8 cellular contexts compared by ENCODE assay signal in the genomic region with DNA sequence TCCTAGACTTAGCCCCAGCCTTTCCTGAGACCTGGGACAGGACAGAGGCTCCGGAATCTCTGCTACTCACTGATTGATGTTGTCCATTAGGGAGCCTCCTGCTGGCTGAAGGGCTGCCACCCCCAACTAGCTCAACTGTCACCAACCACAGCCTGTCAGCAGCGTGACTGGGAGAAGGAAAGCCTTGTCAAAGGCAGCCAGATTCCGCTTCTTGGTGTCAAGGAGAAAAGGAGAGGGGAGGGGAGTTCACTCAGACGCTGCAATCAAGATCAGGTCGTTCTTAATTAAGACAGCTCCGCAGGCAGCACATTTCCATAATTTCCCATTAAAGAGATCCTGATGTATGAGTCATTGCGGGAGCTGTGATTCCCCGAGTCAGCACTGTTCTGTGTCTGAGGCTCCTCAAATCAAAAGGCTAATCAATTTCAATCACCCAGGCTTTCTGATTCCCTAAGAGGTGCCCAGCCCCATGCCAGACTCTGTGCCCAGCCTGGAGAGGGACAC.
DNase-seq lines count a peak whose midpoint lies in the region; ATAC-seq, FAIRE-seq and TF ChIP-seq lines count a peak whose summit lies in the region.

No MANE protein-coding gene starts in this region.

- H2AFZ ChIP-seq in endothelial cell of umbilical vein (ENCODE audit: low read depth, low read length), result no peak overlapping the region

- H3K27ac Mint-ChIP-seq in CD14-positive monocyte, result peak overlapping the region in 1 of 7 donors; percentile 2

- no peaks in the 10 kb centered on the region for H3K36me3 Mint-ChIP-seq in CD14-positive monocyte

- intact Hi-C loops in CD14-positive monocyte (cut with micrococcal nuclease) (no loop called here), endothelial cell of umbilical vein (cut with micrococcal nuclease) (loop anchor here (1.0 kb wide), 1 partner anchor 77 kb away; no protein-coding TSS in a partner anchor)

- H3K4me1 ChIP-seq in endothelial cell of umbilical vein (ENCODE audit: control insufficient read depth, extremely low read depth, insufficient read depth, low read length), result no peaks in the 10 kb centered on the region

- no peak for TF ChIP-seq POLR2A in endothelial cell of umbilical vein (IDR thresholded peaks at IDR 0.05; ENCODE audit: low read depth, low read length)

- no peak overlapping the region for H3K27ac ChIP-seq in endothelial cell of umbilical vein (ENCODE audit: insufficient read depth, low read depth, low read length)

- H3K27me3 ChIP-seq in endothelial cell of umbilical vein (ENCODE audit: control insufficient read depth in 2 of 2, insufficient read depth in 2 of 2, low read length in 2 of 2), result peaks cover 15 to 36% of the 10 kb centered on the region in 2 experiments

- no peak for ATAC-seq in HG02571 (IDR thresholded peaks at IDR 0.05; ENCODE audit: unreplicated experiment)

- H4K20me1 ChIP-seq in endothelial cell of umbilical vein (replicated peaks; ENCODE audit: control insufficient read depth, extremely low read depth, insufficient read depth, low read length), result no peaks in the 10 kb centered on the region

- no peak overlapping the region for H3K4me3 ChIP-seq in endothelial cell of umbilical vein (replicated peaks in 1 of 3; ENCODE audit: insufficient read depth in 1 of 3, low read depth in 1 of 3, low read length in 3 of 3)

- no peaks in the 10 kb centered on the region for H3K9me3 ChIP-seq in endothelial cell of umbilical vein (replicated peaks; ENCODE audit: control insufficient read depth, insufficient read depth, low read length)

- peaks cover 4% of the 10 kb centered on the region for H3K4me1 Mint-ChIP-seq in CD14-positive monocyte

- H3K9me3 Mint-ChIP-seq in CD14-positive monocyte, result peaks cover 0 to 2% (median 0%) of the 10 kb centered on the region in 7 donors

- FAIRE-seq in endothelial cell of umbilical vein (lab: Jason Lieb, UNC), result peak; percentile 38

- dilution Hi-C loops in endothelial cell of umbilical vein (cut with MboI; ENCODE audit: extremely low pct_ligation_motif_present, low sequenced_read_pairs), result no loop called here

- no TSS peak for BruUV-seq in endothelial cell of umbilical vein (replicated peaks; lab: Mats Ljungman, UMichigan)

- H3K9ac ChIP-seq in endothelial cell of umbilical vein (replicated peaks; ENCODE audit: extremely low read depth, insufficient read depth, low read length), result no peak overlapping the region

- TF ChIP-seq CTCF in CD14-positive monocyte (IDR thresholded peaks at IDR 0.05) (peak; percentile 29), endothelial cell of umbilical vein (IDR thresholded peaks at IDR 0.05; ENCODE audit: extremely low read depth in 1 of 2, insufficient read depth in 1 of 2, low read depth in 1 of 2, low read length in 2 of 2) (peak; percentile 12 to 36)

- H3K36me3 ChIP-seq in endothelial cell of umbilical vein (ENCODE audit: control insufficient read depth in 2 of 2, extremely low read depth in 1 of 2, insufficient read depth in 2 of 2, low read length in 2 of 2), result no peaks in the 10 kb centered on the region

- H3K4me3 Mint-ChIP-seq in CD14-positive monocyte, result peak overlapping the region in 1 of 2 donors; percentile 76

- CTCF ChIA-PET in endothelial cell of umbilical vein (lab: Charles Lee), result interaction anchor here (1.0 to 6.5 kb wide), 13 partner anchors 10 to 778 kb away, joined by 3 to 48 read pairs (median 6); no protein-coding TSS in a partner anchor

- H3K27me3 Mint-ChIP-seq in CD14-positive monocyte (ENCODE audit: low read depth in 3 of 3), result peaks cover 12 to 25% (median 15%) of the 10 kb centered on the region in 3 donors

- H3K9me1 ChIP-seq in endothelial cell of umbilical vein (replicated peaks; ENCODE audit: control insufficient read depth, extremely low read depth, insufficient read depth, low read length), result no peaks in the 10 kb centered on the region

- H3K79me2 ChIP-seq in endothelial cell of umbilical vein (ENCODE audit: control insufficient read depth, insufficient read depth, low read length), result no peaks in the 10 kb centered on the region

- no peak overlapping the region for H3K4me2 ChIP-seq in endothelial cell of umbilical vein (ENCODE audit: insufficient read depth, low read length)

- POLR2A ChIA-PET in endothelial cell of umbilical vein (lab: Charles Lee), result no interaction called here

- DNase-seq in CD14-positive monocyte (ENCODE audit: low spot score), result no peak
- DNase-seq in NCI-H146 (lab: John Stamatoyannopoulos, UW), result peak; percentile 50
- DNase-seq in endothelial cell of umbilical vein (ENCODE audit: low read depth, low spot score), result peak; percentile 23
- DNase-seq in mucosa of gallbladder (ENCODE audit: low spot score), result peak; percentile 29
- DNase-seq in NOMO-1 (lab: John Stamatoyannopoulos, UW; ENCODE audit: unreplicated experiment in 2 of 2), result no peak
- no peak for DNase-seq in activated naive CD4-positive, alpha-beta T cell treated with anti-CD3 and anti-CD28 coated beads, Interleukin-2, amount 50 U/mL, for 16 hours
- DNase-seq in cortex of kidney (lab: John Stamatoyannopoulos, UW), result no peak

TF ChIP-seq in endothelial cell of umbilical vein, 7 proteins besides CTCF, POLR2A, EP300 and RAD21:
- TF ChIP-seq JUN (IDR thresholded peaks at IDR 0.05; ENCODE audit: borderline replicate concordance, insufficient read depth, insufficient read length, low read depth), result no peak
- TF ChIP-seq EZH2 (IDR thresholded peaks at IDR 0.05; ENCODE audit: borderline replicate concordance, low read depth, low read length, severe bottlenecking), result no peak
- no peak for TF ChIP-seq MYC (IDR thresholded peaks at IDR 0.05; ENCODE audit: low read depth, low read length)
- no peak for TF ChIP-seq POLR2AphosphoS5 (IDR thresholded peaks at IDR 0.05; ENCODE audit: insufficient read depth, low read depth, low read length)
- no peak for TF ChIP-seq MAX (IDR thresholded peaks at IDR 0.05; ENCODE audit: insufficient read depth, insufficient read length)
- TF ChIP-seq FOS (IDR thresholded peaks at IDR 0.05; ENCODE audit: borderline replicate concordance, insufficient read depth, low read length), result no peak
- no peak for TF ChIP-seq GATA2 (IDR thresholded peaks at IDR 0.05; ENCODE audit: insufficient read depth, insufficient read length, low read depth, low read length)

Comparison
In these comparisons a context has a peak if more than half of its experiments do, and no peak if none do; other contexts are left out.
1. DNase-seq: peak in NCI-H146 (single experiment), endothelial cell of umbilical vein (single experiment) and mucosa of gallbladder (single experiment); none in CD14-positive monocyte (single experiment), NOMO-1 (0 of 2), activated naive CD4-positive, alpha-beta T cell treated with anti-CD3 and anti-CD28 coated beads, Interleukin-2, amount 50 U/mL, for 16 hours (single experiment) and cortex of kidney (single experiment).